Comparison of ENCODE assay signal across 15 cellular contexts in genomic region chr18:21167641-21168372, GRCh38. TPM values are rescaled to one million over a fixed set of nuclear protein-coding genes. Genes with fewer than 3 reads are reported as not detected.
A peak's percentile ranks its signal among the peaks of the same experiment; 100 is the strongest.
DNase-seq lines count a peak whose midpoint lies in the region; ATAC-seq and TF ChIP-seq lines count a peak whose summit lies in the region.
"Had no signal": no experiment of that assay in that cellular context is flagged by ENCODE, and none has a peak within 500 bp of the region (broad histone marks: within the 10 kb centered on the region; RNA-seq: fewer than 3 reads in every experiment).

No MANE protein-coding gene starts in this region.

- TF ChIP-seq CTCF in Caco-2 (IDR thresholded peaks at IDR 0.05; ENCODE audit: insufficient read depth in 1 of 2, low read depth in 1 of 2, low read length in 1 of 2, severe bottlenecking in 1 of 2, unreplicated experiment in 1 of 2) = no peak

- H4K20me1 ChIP-seq in Karpas-422 (ENCODE audit: insufficient read depth, low read depth, low read length) = no peaks in the 10 kb centered on the region

- no peak overlapping the region for H2AFZ ChIP-seq in Karpas-422 (ENCODE audit: low read length)

- POLR2A ChIA-PET in Caco-2 (lab: Charles Lee) = no interaction called here

- no peaks in the 10 kb centered on the region for H3K9me2 ChIP-seq in Karpas-422 (replicated peaks; ENCODE audit: insufficient read depth, low read length)

- H3K27ac ChIP-seq in Karpas-422 (ENCODE audit: low read length) = no peak overlapping the region

- intact Hi-C loops in Caco-2 (cut with micrococcal nuclease; ENCODE audit: unreplicated experiment) (loop anchor here (1.0 kb wide), 1 partner anchor 56 kb away; no protein-coding TSS in a partner anchor), left colon (cut with DNase I, micrococcal nuclease) (no loop called here)

- peak; percentile 94 for ATAC-seq in left colon
- ATAC-seq in HG02759 (IDR thresholded peaks at IDR 0.05; ENCODE audit: unreplicated experiment) = no peak
- ATAC-seq in GM21526 (IDR thresholded peaks at IDR 0.05; ENCODE audit: low FRiP score, unreplicated experiment) = no peak
- ATAC-seq in activated naive CD4-positive, alpha-beta T cell treated with anti-CD3 and anti-CD28 coated beads, Interleukin-2, amount 50 U/mL, for 72 hours = no peak
- ATAC-seq: T-helper 17 cell had no signal

- no peaks in the 10 kb centered on the region for H3K4me1 Mint-ChIP-seq in Caco-2 (ENCODE audit: low read depth, unreplicated experiment)
- H3K4me1 Mint-ChIP-seq: B cell, T-helper 17 cell had no signal

- H3K4me3 Mint-ChIP-seq in Caco-2 (ENCODE audit: unreplicated experiment) = no peak overlapping the region
- H3K4me3 Mint-ChIP-seq: B cell, T-helper 17 cell had no signal

- H3K27me3 Mint-ChIP-seq in Caco-2 (ENCODE audit: insufficient read depth, unreplicated experiment) = no peaks in the 10 kb centered on the region

- BruUV-seq in Caco-2 (replicated peaks; lab: Mats Ljungman, UMichigan) = no TSS peak

- DNase-seq in Caco-2 = peak; percentile 85
- peak; percentile 100 for DNase-seq in NCI-H1417 treated with DMSO at 0.1 percent for 48 hours (lab: John Stamatoyannopoulos, UW)
- peak; percentile 76 for DNase-seq in SHP77 treated with DMSO at 0.1 percent for 48 hours (lab: John Stamatoyannopoulos, UW)
- peak; percentile 46 to 49 for DNase-seq in left colon
- no peak for DNase-seq in Karpas-422
- no peak for DNase-seq in activated naive CD4-positive, alpha-beta T cell treated with anti-CD3 and anti-CD28 coated beads, Interleukin-2, amount 50 U/mL, for 72 hours (ENCODE audit: low spot score in 2 of 2)
- DNase-seq: effector memory CD4-positive, alpha-beta T cell; kidney glomerular epithelial cell; NCI-H1048; stimulated activated naive CD4-positive, alpha-beta T cell treated with Interleukin-2 at 50 U/mL for 16 hours; T-helper 17 cell had no signal

- H3K9ac ChIP-seq in Karpas-422 (ENCODE audit: low read length) = no peak overlapping the region

- no peak overlapping the region for H3K4me3 ChIP-seq in Caco-2 (ENCODE audit: low read depth, low read length)
- no peak overlapping the region for H3K4me3 ChIP-seq in Karpas-422 (ENCODE audit: low read length)
- H3K4me3 ChIP-seq: smooth muscle cell had no signal

- H3K36me3 ChIP-seq in Caco-2 (ENCODE audit: control insufficient read depth, insufficient read depth, low read length) = no peaks in the 10 kb centered on the region
- H3K36me3 ChIP-seq in Karpas-422 (ENCODE audit: insufficient read depth, low read length) = no peaks in the 10 kb centered on the region

- no peaks in the 10 kb centered on the region for H3K4me1 ChIP-seq in Caco-2
- no peaks in the 10 kb centered on the region; the same call in 1 of the 2 replicates for H3K4me1 ChIP-seq in Karpas-422 (ENCODE audit: low read length)

- H3K27me3 ChIP-seq in Caco-2 (replicated peaks; ENCODE audit: control insufficient read depth, insufficient read depth, low read length) (no peaks in the 10 kb centered on the region), Karpas-422 (ENCODE audit: low read length) (no peaks in the 10 kb centered on the region)

- no peak overlapping the region for H3K4me2 ChIP-seq in Karpas-422 (ENCODE audit: low read depth, low read length, poor library complexity, severe bottlenecking)
- H3K4me2 ChIP-seq: smooth muscle cell had no signal

- CTCF ChIA-PET in Caco-2 (lab: Charles Lee) = no interaction called here

- no peaks in the 10 kb centered on the region for H3K79me2 ChIP-seq in Karpas-422 (ENCODE audit: low read length)

- H3K9me3 ChIP-seq in Caco-2 = no peaks in the 10 kb centered on the region; the same call in 1 of the 2 replicates
- H3K9me3 ChIP-seq in Karpas-422 (ENCODE audit: low read length) = no peaks in the 10 kb centered on the region

- H3K9me3 Mint-ChIP-seq in Caco-2 (ENCODE audit: unreplicated experiment) = no peaks in the 10 kb centered on the region
- no peaks in the 10 kb centered on the region for H3K9me3 Mint-ChIP-seq in activated naive CD4-positive, alpha-beta T cell treated with anti-CD3 and anti-CD28 coated beads, Interleukin-2, amount 50 U/mL, for 72 hours

- peak overlapping the region; percentile 16 for H3K27ac Mint-ChIP-seq in Caco-2 (ENCODE audit: unreplicated experiment)
- no peak overlapping the region for H3K27ac Mint-ChIP-seq in activated naive CD4-positive, alpha-beta T cell treated with anti-CD3 and anti-CD28 coated beads, Interleukin-2, amount 50 U/mL, for 72 hours
- H3K27ac Mint-ChIP-seq: B cell, T-helper 17 cell had no signal

- H3K36me3 Mint-ChIP-seq in Caco-2 (ENCODE audit: insufficient read depth, unreplicated experiment) = no peaks in the 10 kb centered on the region
- H3K36me3 Mint-ChIP-seq in activated naive CD4-positive, alpha-beta T cell treated with anti-CD3 and anti-CD28 coated beads, Interleukin-2, amount 50 U/mL, for 72 hours = no peaks in the 10 kb centered on the region

RNA-seq across cellular contexts. Expression of gene ROCK1, which starts 56.2 kb away (rescaled TPM):
- total RNA-seq in Caco-2 (2022) = 50.3 and 51.3 TPM in 2 replicates
- 10 to 100 TPM; 35.8 to 36.7 TPM for total RNA-seq in left colon
- 41.2 and 47.0 TPM in 2 replicates for total RNA-seq in Karpas-422 (2014; rRNA removed; shearing (Covaris generic); ENCODE audit: low replicate concordance)
- 10 to 100 TPM; 59.4 to 63.4 TPM for total RNA-seq in activated naive CD4-positive, alpha-beta T cell treated with anti-CD3 and anti-CD28 coated beads, Interleukin-2, amount 50 U/mL, for 72 hours

Comparison
In these comparisons a context has a peak if more than half of its experiments do, and no peak if none do; other contexts are left out.
1. DNase-seq: peak in Caco-2 (2 of 2), NCI-H1417 treated with DMSO at 0.1 percent for 48 hours (single experiment), SHP77 treated with DMSO at 0.1 percent for 48 hours (single experiment) and left colon (2 of 2); none in Karpas-422 (single experiment) and activated naive CD4-positive, alpha-beta T cell treated with anti-CD3 and anti-CD28 coated beads, Interleukin-2, amount 50 U/mL, for 72 hours (0 of 2).